In genomic region chr4:36242629-36243354, GRCh38 we compare ENCODE assay signal across 8 cellular contexts. TPM values are rescaled to one million over a fixed set of nuclear protein-coding genes. Genes with fewer than 3 reads are reported as not detected.
A peak's percentile ranks its signal among the peaks of the same experiment; 100 is the strongest.
DNase-seq lines count a peak whose midpoint lies in the region; TF ChIP-seq lines count a peak whose summit lies in the region.
"Had no signal": no experiment of that assay in that cellular context is flagged by ENCODE, and none has a peak within 500 bp of the region (broad histone marks: within the 10 kb centered on the region; RNA-seq: fewer than 3 reads in every experiment).

No MANE protein-coding gene starts in this region.

- H3K36me3 Mint-ChIP-seq in activated CD4-positive, alpha-beta memory T cell treated with anti-CD3 and anti-CD28 coated beads for 36 hours: peaks cover 38% of the 10 kb centered on the region
- peaks cover 9% of the 10 kb centered on the region for H3K36me3 Mint-ChIP-seq in glutamatergic neuron (ENCODE audit: unreplicated experiment)

- in situ Hi-C loops in HAP-1 (cut with MboI; ENCODE audit: low sequenced_read_pairs) (no loop called here), KBM-7 (cut with MboI; ENCODE audit: low pct_unique_long_range_greater_than_20kb, low sequenced_read_pairs) (no loop called here)

- H3K4me1 Mint-ChIP-seq in activated CD4-positive, alpha-beta memory T cell treated with anti-CD3 and anti-CD28 coated beads for 36 hours (ENCODE audit: low read depth): peaks cover 52% of the 10 kb centered on the region
- no peaks in the 10 kb centered on the region for H3K4me1 Mint-ChIP-seq in glutamatergic neuron (ENCODE audit: low read depth, unreplicated experiment)

- H3K4me3 Mint-ChIP-seq in activated CD4-positive, alpha-beta memory T cell treated with anti-CD3 and anti-CD28 coated beads for 36 hours: peak overlapping the region; percentile 97
- peak overlapping the region; percentile 86 for H3K4me3 Mint-ChIP-seq in glutamatergic neuron (ENCODE audit: unreplicated experiment)

- no peak for TF ChIP-seq CTCF in glutamatergic neuron (IDR thresholded peaks at IDR 0.05; ENCODE audit: partially characterized antibody, unreplicated experiment)
- no peak for TF ChIP-seq CTCF in spleen (IDR thresholded peaks at IDR 0.05 in 8 of 11, conservative IDR thresholded peaks at IDR 0.05 in 3 of 11)

- H3K9me3 Mint-ChIP-seq in activated CD4-positive, alpha-beta memory T cell treated with anti-CD3 and anti-CD28 coated beads for 36 hours: peaks cover 4% of the 10 kb centered on the region
- H3K9me3 Mint-ChIP-seq in glutamatergic neuron (ENCODE audit: unreplicated experiment): peaks cover 6% of the 10 kb centered on the region

- H3K27me3 Mint-ChIP-seq in activated CD4-positive, alpha-beta memory T cell treated with anti-CD3 and anti-CD28 coated beads for 36 hours: no peaks in the 10 kb centered on the region
- H3K27me3 Mint-ChIP-seq in glutamatergic neuron (ENCODE audit: unreplicated experiment): peaks cover 2% of the 10 kb centered on the region

- no peak for TF ChIP-seq POLR2A in spleen (IDR thresholded peaks at IDR 0.05)

- H3K4me3 ChIP-seq in HAP-1 (peak overlapping the region; percentile 60), spleen (peak overlapping the region; percentile 64 to 79 (median 70))

- DNase-seq in HAP-1 (ENCODE audit: low spot score in 2 of 2) (peak in 1 of 2 experiments; percentile 9), glutamatergic neuron (no peak), spleen (no peak), NK-92 (lab: John Stamatoyannopoulos, UW; ENCODE audit: unreplicated experiment) (no peak), KBM-7 (no peak)
- no peak for DNase-seq in activated CD4-positive, alpha-beta memory T cell treated with anti-CD3 and anti-CD28 coated beads for 36 hours
- DNase-seq in activated CD8-positive, alpha-beta memory T cell treated with anti-CD3 and anti-CD28 coated beads, Interleukin-2, amount 50 U/mL, for 48 hours: no peak
- DNase-seq: activated CD4-positive, CD25-positive, alpha-beta regulatory T cell treated with anti-CD3 and anti-CD28 coated beads, Interleukin-2, amount 50 U/mL, for 72 hours had no signal

- CTCF ChIA-PET in activated CD4-positive, alpha-beta memory T cell treated with anti-CD3 and anti-CD28 coated beads for 36 hours (lab: Charles Lee): interaction anchor here (0.6 to 4.0 kb wide), 14 partner anchors 8 to 157 kb away, joined by 3 to 25 read pairs (median 4); no protein-coding TSS in a partner anchor

- H3K36me3 ChIP-seq in HAP-1 (replicated peaks) (no peaks in the 10 kb centered on the region), spleen (peaks cover 0 to 13% (median 0%) of the 10 kb centered on the region in 6 donors)

- H3K4me1 ChIP-seq in HAP-1 (peaks cover 12% of the 10 kb centered on the region), spleen (peaks cover 17 to 76% (median 52%) of the 10 kb centered on the region in 6 donors)

- H3K9me3 ChIP-seq in HAP-1: no peaks in the 10 kb centered on the region
- peaks cover 0 to 2% (median 0%) of the 10 kb centered on the region in 8 donors for H3K9me3 ChIP-seq in spleen

- peak overlapping the region; percentile 94 for H3K27ac Mint-ChIP-seq in activated CD4-positive, alpha-beta memory T cell treated with anti-CD3 and anti-CD28 coated beads for 36 hours
- no peak overlapping the region for H3K27ac Mint-ChIP-seq in glutamatergic neuron (ENCODE audit: unreplicated experiment)

- H3K27ac ChIP-seq in spleen: peak overlapping the region; percentile 94 to 98 (median 98)

- 9 to 16% (median 13%) methylated on average over 7 of the region's 7 CpGs for WGBS in spleen, 5 donors

- H3K27me3 ChIP-seq in HAP-1 (ENCODE audit: low read depth): no peaks in the 10 kb centered on the region
- no peaks in the 10 kb centered on the region for H3K27me3 ChIP-seq in spleen (replicated peaks in 1 of 7)

- intact Hi-C loops in activated CD4-positive, alpha-beta memory T cell treated with anti-CD3 and anti-CD28 coated beads for 36 hours (cut with micrococcal nuclease): loop anchor here (1.0 to 10.0 kb wide), 4 partner anchors 32 to 312 kb away; no protein-coding TSS in a partner anchor
- intact Hi-C loops in spleen (cut with DNase I; ENCODE audit: low total_unique reads): no loop called here

- POLR2A ChIA-PET in activated CD4-positive, alpha-beta memory T cell treated with anti-CD3 and anti-CD28 coated beads for 36 hours (lab: Charles Lee): interaction anchor here (0.6 to 4.5 kb wide), 13 partner anchors 10 to 106 kb away, joined by 3 to 41 read pairs (median 7); no protein-coding TSS in a partner anchor

RNA-seq across cellular contexts. Expression of gene ARAP2, which starts 1.5 kb away (rescaled TPM):
- total RNA-seq in activated CD4-positive, alpha-beta memory T cell treated with anti-CD3 and anti-CD28 coated beads for 36 hours: 10 to 100 TPM; 49.3 to 57.7 TPM
- total RNA-seq in glutamatergic neuron (ENCODE audit: unreplicated experiment) (1.4 TPM), spleen (100 to 1,000 TPM in 2 of 7 donors, 10 to 100 TPM in 5; 51.9 to 161 (median 71.6) TPM)
- 1 to 10 TPM; 6.8 to 9.5 (median 7.7) TPM for polyA plus RNA-seq in spleen

RNA-seq across cellular contexts. Expression of gene DTHD1, which starts 38.6 kb away (rescaled TPM):
- 1 to 10 TPM; 3.1 to 3.8 TPM for total RNA-seq in activated CD4-positive, alpha-beta memory T cell treated with anti-CD3 and anti-CD28 coated beads for 36 hours
- total RNA-seq in glutamatergic neuron (ENCODE audit: unreplicated experiment): not detected
- 10 to 100 TPM in 3 of 7 donors, 1 to 10 TPM in 4; 7.5 to 12.2 (median 9.6) TPM for total RNA-seq in spleen
- polyA plus RNA-seq in spleen: under 1 TPM; 0.18 to 0.51 (median 0.24) TPM

Comparison
In these comparisons a context has a peak if more than half of its experiments do, and no peak if none do; other contexts are left out.
1. RNA of gene ARAP2, which starts 1.5 kb away (total RNA-seq): 51.9 to 161 TPM in spleen and 49.3 to 57.7 TPM in activated CD4-positive, alpha-beta memory T cell treated with anti-CD3 and anti-CD28 coated beads for 36 hours; 1.4 TPM in glutamatergic neuron (single experiment); every median in the first group is over 10 times any median in the second.